ENCODE assay signal across 9 cellular contexts in genomic region chr3:136659253-136659652, GRCh38.
A peak's percentile ranks its signal among the peaks of the same experiment; 100 is the strongest.
DNase-seq lines count a peak whose midpoint lies in the region; ATAC-seq, FAIRE-seq and TF ChIP-seq lines count a peak whose summit lies in the region.
"Had no signal": no experiment of that assay in that cellular context is flagged by ENCODE, and none has a peak within 500 bp of the region (broad histone marks: within the 10 kb centered on the region; RNA-seq: fewer than 3 reads in every experiment).

No MANE protein-coding gene starts in this region.

- in situ Hi-C loops in SK-MEL-5 (cut with HindIII; ENCODE audit: low pct_unique_long_range_greater_than_20kb, low sequenced_read_pairs), result no loop called here

- peak; percentile 57 for DNase-seq in HFFc6
- peak; percentile 64 for DNase-seq in SK-MEL-5 (ENCODE audit: low read depth, low spot score)
- peak; percentile 21 to 38 for DNase-seq in frontal cortex (ENCODE audit: low spot score in 2 of 2)
- no peak for DNase-seq in sciatic nerve (ENCODE audit: low spot score)
- no peak for DNase-seq in H4 (ENCODE audit: low spot score)
- DNase-seq in T-helper 17 cell, result no peak
- no peak for DNase-seq in H9
- DNase-seq: stimulated activated CD4-positive, alpha-beta T cell treated with anti-CD3 and anti-CD28 coated beads, Interleukin-4, amount 100 ng/mL, for 4 hours had no signal

- no peaks in the 10 kb centered on the region for H3K4me1 ChIP-seq in H9 (ENCODE audit: insufficient read depth, low read length)

- no peak overlapping the region for H4K91ac ChIP-seq in H9 (ENCODE audit: insufficient read length, low read depth, low read length)

- peaks cover 12% of the 10 kb centered on the region for H3K36me3 Mint-ChIP-seq in HFFc6 (ENCODE audit: low read depth)
- no peaks in the 10 kb centered on the region for H3K36me3 Mint-ChIP-seq in T-helper 17 cell (ENCODE audit: low read depth)
- peaks cover 6 to 11% (median 8%) of the 10 kb centered on the region in 3 experiments; a peak in 6 of 7 replicates for H3K36me3 Mint-ChIP-seq in H9 (ENCODE audit: insufficient read depth in 1 of 3, low read depth in 3 of 3)

- H3K27me3 Mint-ChIP-seq in HFFc6 (ENCODE audit: insufficient read depth), result no peaks in the 10 kb centered on the region; the same call in 1 of the 2 replicates
- no peaks in the 10 kb centered on the region for H3K27me3 Mint-ChIP-seq in T-helper 17 cell
- H3K27me3 Mint-ChIP-seq in H9 (ENCODE audit: low read depth), result no peaks in the 10 kb centered on the region

- H3K4me1 Mint-ChIP-seq in HFFc6 (ENCODE audit: low read depth) (peaks cover 23% of the 10 kb centered on the region), T-helper 17 cell (peaks cover 19% of the 10 kb centered on the region), H9 (peaks cover 9 to 10% of the 10 kb centered on the region in 2 experiments)

- H3K18ac ChIP-seq in H9 (ENCODE audit: insufficient read length, low read depth, low read length), result no peak overlapping the region

- H3K14ac ChIP-seq in H9 (ENCODE audit: insufficient read depth, low read length), result no peak overlapping the region

- ATAC-seq in sciatic nerve, result peak; percentile 68
- ATAC-seq in GM21360 (IDR thresholded peaks at IDR 0.05; ENCODE audit: unreplicated experiment), result no peak
- no peak for ATAC-seq in T-helper 17 cell

- peaks cover 7% of the 10 kb centered on the region for H3K79me1 ChIP-seq in H9 (ENCODE audit: insufficient read depth, low read depth, low read length, poor library complexity, severe bottlenecking)

- no peak overlapping the region for H2BK5ac ChIP-seq in H9 (ENCODE audit: insufficient read length, low read length)

- no peak overlapping the region for H3K23ac ChIP-seq in H9 (ENCODE audit: insufficient read length, low read depth, low read length)

- H3K27ac Mint-ChIP-seq in HFFc6 (peak overlapping the region; percentile 40), T-helper 17 cell (no peak overlapping the region), H9 (no peak overlapping the region; a peak in 1 of 7 replicates)

- no peak overlapping the region for H4K8ac ChIP-seq in H9 (replicated peaks; ENCODE audit: insufficient read length, low read depth, low read length)

- H2BK12ac ChIP-seq in H9 (ENCODE audit: insufficient read length, low read depth, low read length), result no peak overlapping the region

- no peak overlapping the region for H3K9ac ChIP-seq in H9 (ENCODE audit: extremely low read depth, insufficient read length, low read length)

- H2BK20ac ChIP-seq in H9 (ENCODE audit: low read depth, low read length, poor library complexity, severe bottlenecking), result no peak overlapping the region

- intact Hi-C loops in sciatic nerve (cut with DNase I), result no loop called here

- peak; percentile 73 for FAIRE-seq in frontal cortex (lab: Jason Lieb, UNC)

- no peak overlapping the region for H3K4ac ChIP-seq in H9 (ENCODE audit: low read depth, low read length)

- H3K4me2 ChIP-seq in H9 (ENCODE audit: insufficient read depth, insufficient read length, low read length), result no peak overlapping the region

- no peaks in the 10 kb centered on the region for H3K23me2 ChIP-seq in H9 (ENCODE audit: insufficient read length, low read depth, low read length, poor library complexity, severe bottlenecking)

- H3K27ac ChIP-seq in H9 (ENCODE audit: insufficient read length, low read depth, low read length), result no peak overlapping the region

- TF ChIP-seq CTCF in HFFc6 (IDR thresholded peaks at IDR 0.05) (no peak), H9 (conservative IDR thresholded peaks at IDR 0.05) (no peak)

- H2AFZ ChIP-seq in H9 (ENCODE audit: low read length), result no peak overlapping the region

- whole genome bisulfite sequencing in H9 (ENCODE audit: extremely low coverage, insufficient read length, low lambda C conversion rate), result no CpG with 5 or more reads among the region's 4 CpGs

- H3T11ph ChIP-seq in H9 (ENCODE audit: low read length), result no peak overlapping the region

- no peak overlapping the region for H4K5ac ChIP-seq in H9 (ENCODE audit: insufficient read length, low read depth, low read length)

- H3K79me2 ChIP-seq in H9 (ENCODE audit: insufficient read depth, low read length), result peaks cover 2% of the 10 kb centered on the region; the same call in 1 of the 2 replicates

- H3K9me3 ChIP-seq in T-helper 17 cell (ENCODE audit: control insufficient read depth, low read length, poor library complexity, severe bottlenecking), result no peaks in the 10 kb centered on the region
- H3K9me3 ChIP-seq in H9 (ENCODE audit: control insufficient read depth, low read depth, low read length), result no peaks in the 10 kb centered on the region

- H3K4me3 Mint-ChIP-seq in HFFc6 (no peak overlapping the region), T-helper 17 cell (no peak overlapping the region), H9 (no peak overlapping the region)

- H2BK120ac ChIP-seq in H9 (ENCODE audit: low read depth, low read length, poor library complexity, severe bottlenecking), result no peak overlapping the region

- H3K27me3 ChIP-seq in H9 (ENCODE audit: insufficient read depth, low read length), result no peaks in the 10 kb centered on the region

- H4K20me1 ChIP-seq in H9 (ENCODE audit: control insufficient read depth, insufficient read depth, insufficient read length), result no peaks in the 10 kb centered on the region

- H2AK5ac ChIP-seq in H9 (ENCODE audit: insufficient read length, low read length), result no peak overlapping the region

- H3K9me3 Mint-ChIP-seq in HFFc6 (peaks cover 11% of the 10 kb centered on the region), H9 (peaks cover 8 to 10% of the 10 kb centered on the region in 2 experiments; a peak in 3 of 5 replicates)

- no peak overlapping the region for H3K56ac ChIP-seq in H9 (ENCODE audit: insufficient read length, low read depth, low read length)

- H2BK15ac ChIP-seq in H9 (ENCODE audit: low read depth, low read length), result no peak overlapping the region

Comparison
In these comparisons a context has a peak if more than half of its experiments do, and no peak if none do; other contexts are left out.
1. DNase-seq: peak in HFFc6 (single experiment), SK-MEL-5 (single experiment) and frontal cortex (2 of 2); none in sciatic nerve (single experiment), H4 (single experiment), T-helper 17 cell (0 of 3) and H9 (single experiment).